8 cellular contexts compared by ENCODE assay signal in the genomic region with DNA sequence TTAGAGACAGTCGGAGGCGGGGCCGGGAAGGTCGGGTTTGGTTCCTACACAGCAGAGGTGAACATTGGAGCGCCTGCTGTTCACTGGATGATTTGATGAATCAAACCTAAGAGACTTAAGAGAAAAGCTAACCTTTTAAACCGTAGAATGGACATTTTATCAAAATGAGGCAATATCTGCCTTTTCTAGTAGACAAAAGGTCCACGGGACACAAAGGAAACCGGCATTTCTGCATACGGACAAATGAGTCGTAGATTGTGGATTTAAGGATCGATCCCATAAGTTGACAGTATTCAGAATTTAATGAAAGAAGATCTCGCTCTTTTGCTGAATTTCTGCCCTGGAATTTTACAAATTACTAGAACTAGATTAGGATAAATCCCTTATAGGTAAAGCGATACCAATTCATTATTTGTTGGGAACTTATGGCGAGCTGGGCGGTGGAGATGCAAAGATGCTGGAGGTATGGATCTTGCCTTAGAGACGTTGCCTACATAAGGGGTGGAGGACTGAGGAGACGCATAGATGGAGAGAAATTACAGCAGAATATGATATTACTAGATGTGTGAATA. TPM values are rescaled to one million over a fixed set of nuclear protein-coding genes. Genes with fewer than 3 reads are reported as not detected.
DNase-seq lines count a peak whose midpoint lies in the region; ATAC-seq and TF ChIP-seq lines count a peak whose summit lies in the region.

No MANE protein-coding gene starts in this region.

- no peak for ATAC-seq in stimulated activated naive CD8-positive, alpha-beta T cell treated with anti-CD3 and anti-CD28 coated beads, Interleukin-15, amount 100 ng/mL, for 72 hours

- peak overlapping the region; percentile 99 for H3K27ac Mint-ChIP-seq in activated CD4-positive, alpha-beta memory T cell treated with anti-CD3 and anti-CD28 coated beads for 36 hours
- peak overlapping the region; percentile 100 for H3K27ac Mint-ChIP-seq in stimulated activated naive CD8-positive, alpha-beta T cell treated with anti-CD3 and anti-CD28 coated beads, Interleukin-15, amount 100 ng/mL, for 72 hours

- no peaks in the 10 kb centered on the region for H3K9me3 ChIP-seq in hepatocyte (ENCODE audit: low read depth)

- H3K36me3 Mint-ChIP-seq in activated CD4-positive, alpha-beta memory T cell treated with anti-CD3 and anti-CD28 coated beads for 36 hours = peaks cover 23% of the 10 kb centered on the region

- no peaks in the 10 kb centered on the region for H4K20me1 ChIP-seq in hepatocyte (ENCODE audit: insufficient read depth, poor library complexity, severe bottlenecking)

- CTCF ChIA-PET in activated CD4-positive, alpha-beta memory T cell treated with anti-CD3 and anti-CD28 coated beads for 36 hours (lab: Charles Lee) = interaction anchor here (0.9 to 2.1 kb wide), 6 partner anchors 10 to 217 kb away, joined by 3 to 15 read pairs (median 5); no protein-coding TSS in a partner anchor

- DNase-seq in NCI-H2029 (lab: John Stamatoyannopoulos, UW) (peak; percentile 34), NCI-H2029 treated with DMSO at 0.1 percent for 48 hours (lab: John Stamatoyannopoulos, UW) (no peak), hepatocyte (ENCODE audit: low spot score) (no peak), DMS153 (lab: John Stamatoyannopoulos, UW) (no peak), pons (ENCODE audit: low spot score) (no peak), HCEC 1CT (no peak)
- DNase-seq in activated CD4-positive, alpha-beta memory T cell treated with anti-CD3 and anti-CD28 coated beads for 36 hours = no peak
- DNase-seq in stimulated activated naive CD8-positive, alpha-beta T cell treated with anti-CD3 and anti-CD28 coated beads, Interleukin-15, amount 100 ng/mL, for 72 hours = no peak

- H3K27me3 ChIP-seq in hepatocyte = no peaks in the 10 kb centered on the region

- H3K9me3 Mint-ChIP-seq in activated CD4-positive, alpha-beta memory T cell treated with anti-CD3 and anti-CD28 coated beads for 36 hours = no peaks in the 10 kb centered on the region
- H3K9me3 Mint-ChIP-seq in stimulated activated naive CD8-positive, alpha-beta T cell treated with anti-CD3 and anti-CD28 coated beads, Interleukin-15, amount 100 ng/mL, for 72 hours = no peaks in the 10 kb centered on the region

- intact Hi-C loops in activated CD4-positive, alpha-beta memory T cell treated with anti-CD3 and anti-CD28 coated beads for 36 hours (cut with micrococcal nuclease) = loop anchor here (2.0 kb wide), 1 partner anchor 184 kb away; no protein-coding TSS in a partner anchor

- no peak for TF ChIP-seq CTCF in hepatocyte (IDR thresholded peaks at IDR 0.05; ENCODE audit: poor library complexity)

- H3K79me2 ChIP-seq in hepatocyte = peaks cover 58% of the 10 kb centered on the region

- H3K36me3 ChIP-seq in hepatocyte (replicated peaks; ENCODE audit: insufficient read depth, low read depth) = no peaks in the 10 kb centered on the region

- peaks cover 39% of the 10 kb centered on the region for H3K4me1 ChIP-seq in hepatocyte (ENCODE audit: insufficient read depth)

- POLR2A ChIA-PET in activated CD4-positive, alpha-beta memory T cell treated with anti-CD3 and anti-CD28 coated beads for 36 hours (lab: Charles Lee) = interaction anchor here (0.8 to 2.3 kb wide), 5 partner anchors 25 to 167 kb away, joined by 4 to 31 read pairs (median 7); a partner anchor contains a TSS

- WGBS in hepatocyte (ENCODE audit: low lambda C conversion rate, missing lambda C conversion rate) = 1% methylated on average over 17 of the region's 17 CpGs

- H3K4me2 ChIP-seq in hepatocyte = peak overlapping the region; percentile 91

- no peaks in the 10 kb centered on the region for H3K9me2 ChIP-seq in hepatocyte (replicated peaks; ENCODE audit: insufficient read depth)

- H3K4me3 ChIP-seq in hepatocyte = peak overlapping the region; percentile 73

- H3K4me1 Mint-ChIP-seq in activated CD4-positive, alpha-beta memory T cell treated with anti-CD3 and anti-CD28 coated beads for 36 hours (ENCODE audit: low read depth) = peaks cover 32% of the 10 kb centered on the region
- H3K4me1 Mint-ChIP-seq in stimulated activated naive CD8-positive, alpha-beta T cell treated with anti-CD3 and anti-CD28 coated beads, Interleukin-15, amount 100 ng/mL, for 72 hours = peaks cover 60% of the 10 kb centered on the region

- peak overlapping the region; percentile 93 for H3K4me3 Mint-ChIP-seq in activated CD4-positive, alpha-beta memory T cell treated with anti-CD3 and anti-CD28 coated beads for 36 hours
- H3K4me3 Mint-ChIP-seq in stimulated activated naive CD8-positive, alpha-beta T cell treated with anti-CD3 and anti-CD28 coated beads, Interleukin-15, amount 100 ng/mL, for 72 hours = peak overlapping the region; percentile 89 to 95

- peak overlapping the region; percentile 90 for H3K27ac ChIP-seq in hepatocyte

- no peaks in the 10 kb centered on the region for H3K27me3 Mint-ChIP-seq in activated CD4-positive, alpha-beta memory T cell treated with anti-CD3 and anti-CD28 coated beads for 36 hours
- H3K27me3 Mint-ChIP-seq in stimulated activated naive CD8-positive, alpha-beta T cell treated with anti-CD3 and anti-CD28 coated beads, Interleukin-15, amount 100 ng/mL, for 72 hours = no peaks in the 10 kb centered on the region

- H2AFZ ChIP-seq in hepatocyte = peak overlapping the region; percentile 79

RNA-seq across cellular contexts. Expression of a gene that starts 0.4 kb away (rescaled TPM):
- total RNA-seq in activated CD4-positive, alpha-beta memory T cell treated with anti-CD3 and anti-CD28 coated beads for 36 hours = 10 to 100 TPM; 28.2 to 32.8 TPM
- 14.0 and 16.0 TPM in 2 replicates for total RNA-seq in hepatocyte
- 14.3 and 15.7 TPM in 2 replicates for polyA plus RNA-seq in hepatocyte

RNA-seq across cellular contexts. Expression of a gene that starts 0.8 kb away (rescaled TPM):
- total RNA-seq in activated CD4-positive, alpha-beta memory T cell treated with anti-CD3 and anti-CD28 coated beads for 36 hours = 1 to 10 TPM; 2.4 to 3.7 TPM
- 1.2 and 13.1 TPM in 2 replicates for total RNA-seq in hepatocyte
- polyA plus RNA-seq in hepatocyte = 6.5 and 6.8 TPM in 2 replicates

RNA-seq across cellular contexts. Expression of a gene that starts 27.7 kb away (rescaled TPM):
- total RNA-seq in activated CD4-positive, alpha-beta memory T cell treated with anti-CD3 and anti-CD28 coated beads for 36 hours = 10 to 100 TPM; 84.9 to 87.6 TPM
- 155 and 181 TPM in 2 replicates for total RNA-seq in hepatocyte
- polyA plus RNA-seq in hepatocyte = 170 and 176 TPM in 2 replicates

RNA-seq across cellular contexts. Expression of a gene that starts 52.4 kb away (rescaled TPM):
- total RNA-seq in activated CD4-positive, alpha-beta memory T cell treated with anti-CD3 and anti-CD28 coated beads for 36 hours = 10 to 100 TPM; 86.9 to 91.3 TPM
- total RNA-seq in hepatocyte = 63.9 and 69.4 TPM in 2 replicates
- 108 and 126 TPM in 2 replicates for polyA plus RNA-seq in hepatocyte
